ENCODE assay signal across 1 cellular context in genomic region chr1:21763694-21764419, GRCh38.
TF ChIP-seq lines count a peak whose summit lies in the region.

No MANE protein-coding gene starts in this region.

TF ChIP-seq in GM23338, 12 proteins besides CTCF, POLR2A, EP300 and RAD21:
- TF ChIP-seq ZNF462 (CRISPR knock-in tag; IDR thresholded peaks at IDR 0.05): no peak
- no peak for TF ChIP-seq CREB1 (CRISPR knock-in tag; IDR thresholded peaks at IDR 0.05; ENCODE audit: low read depth)
- TF ChIP-seq ZNF114 (CRISPR knock-in tag; IDR thresholded peaks at IDR 0.05): no peak
- no peak for TF ChIP-seq EZH2phosphoT487 (IDR thresholded peaks at IDR 0.05; ENCODE audit: unreplicated experiment)
- no peak for TF ChIP-seq JUNB (IDR thresholded peaks at IDR 0.05; ENCODE audit: unreplicated experiment)
